Comparison of ENCODE assay signal across 23 cellular contexts in genomic region chr15:74244818-74245341, GRCh38. TPM values are rescaled to one million over a fixed set of nuclear protein-coding genes. Genes with fewer than 3 reads are reported as not detected.
DNase-seq lines count a peak whose midpoint lies in the region; ATAC-seq, FAIRE-seq and TF ChIP-seq lines count a peak whose summit lies in the region.
"Had no signal": no experiment of that assay in that cellular context is flagged by ENCODE, and none has a peak within 500 bp of the region (broad histone marks: within the 10 kb centered on the region; RNA-seq: fewer than 3 reads in every experiment).

No MANE protein-coding gene starts in this region.

- no peaks in the 10 kb centered on the region for H3K9me3 Mint-ChIP-seq in MCF 10A (ENCODE audit: unreplicated experiment)
- no peaks in the 10 kb centered on the region for H3K9me3 Mint-ChIP-seq in astrocyte (ENCODE audit: unreplicated experiment)
- H3K9me3 Mint-ChIP-seq: activated naive CD4-positive, alpha-beta T cell treated with anti-CD3 and anti-CD28 coated beads, Interleukin-2, amount 10 ng/mL, durations not matched to agents 7 days and 5 days; activated T-cell treated with anti-CD3 and anti-CD28 coated beads, Interleukin-2, amount 50 U/mL, for 4 hours had no signal

- no peaks in the 10 kb centered on the region for H3K36me3 Mint-ChIP-seq in MCF 10A (ENCODE audit: insufficient read depth, unreplicated experiment)
- no peaks in the 10 kb centered on the region for H3K36me3 Mint-ChIP-seq in astrocyte (ENCODE audit: low read depth, unreplicated experiment)
- H3K36me3 Mint-ChIP-seq: activated naive CD4-positive, alpha-beta T cell treated with anti-CD3 and anti-CD28 coated beads, Interleukin-2, amount 10 ng/mL, durations not matched to agents 7 days and 5 days; naive thymus-derived CD4-positive, alpha-beta T cell had no signal

- TF ChIP-seq CTCF in MCF 10A (IDR thresholded peaks at IDR 0.05; ENCODE audit: unreplicated experiment) = no peak
- no peak for TF ChIP-seq CTCF in breast epithelium (IDR thresholded peaks at IDR 0.05)
- no peak for TF ChIP-seq CTCF in astrocyte (IDR thresholded peaks at IDR 0.05; ENCODE audit: insufficient read depth, low read depth, low read length)
- TF ChIP-seq CTCF in psoas muscle (IDR thresholded peaks at IDR 0.05) = no peak

- no peak for DNase-seq in MCF 10A (ENCODE audit: unreplicated experiment)
- DNase-seq in breast epithelium (ENCODE audit: low spot score in 2 of 2) = no peak
- no peak for DNase-seq in astrocyte (ENCODE audit: low read depth)
- DNase-seq in psoas muscle = no peak
- no peak for DNase-seq in mucosa of gallbladder (ENCODE audit: low spot score)
- DNase-seq: ACHN; activated T-cell treated with anti-CD3 and anti-CD28 coated beads, Interleukin-2, amount 50 U/mL, for 4 hours; aorta; effector CD4-positive, alpha-beta T cell; GOT3; SW 1271 had no signal

- H4K20me1 ChIP-seq in astrocyte (ENCODE audit: insufficient read depth, low read length) = no peaks in the 10 kb centered on the region
- H4K20me1 ChIP-seq: BLaER1 treated with 17β-estradiol and CSF1 and Interleukin-3, amounts not matched to agents 10 nM and 100 nM had no signal

- H3K4me2 ChIP-seq in astrocyte (ENCODE audit: low read length) = peak overlapping the region; percentile 47
- H3K4me2 ChIP-seq: BLaER1 treated with 17β-estradiol and CSF1 and Interleukin-3, amounts not matched to agents 10 nM and 100 nM had no signal

- H3K27me3 Mint-ChIP-seq in MCF 10A (ENCODE audit: insufficient read depth, unreplicated experiment) (peaks cover 4% of the 10 kb centered on the region), astrocyte (ENCODE audit: low read depth, unreplicated experiment) (peaks cover 50% of the 10 kb centered on the region)

- H3K79me2 ChIP-seq in astrocyte (ENCODE audit: insufficient read depth, low read length) = no peaks in the 10 kb centered on the region

- H3K36me3 ChIP-seq in breast epithelium (no peaks in the 10 kb centered on the region), astrocyte (ENCODE audit: insufficient read depth, low read length) (no peaks in the 10 kb centered on the region), iPS-18a (ENCODE audit: control insufficient read depth, low read depth, low read length) (no peaks in the 10 kb centered on the region), psoas muscle (ENCODE audit: insufficient read depth in 1 of 2, low read depth in 1 of 2) (no peaks in the 10 kb centered on the region)
- H3K36me3 ChIP-seq: BLaER1 treated with 17β-estradiol and CSF1 and Interleukin-3, amounts not matched to agents 10 nM and 100 nM had no signal

- peaks cover 21% of the 10 kb centered on the region for H3K4me1 Mint-ChIP-seq in MCF 10A (ENCODE audit: insufficient read depth, unreplicated experiment)
- peaks cover 11% of the 10 kb centered on the region for H3K4me1 Mint-ChIP-seq in astrocyte (ENCODE audit: low read depth, unreplicated experiment)

- ATAC-seq in HG03280 (IDR thresholded peaks at IDR 0.05; ENCODE audit: unreplicated experiment) = no peak
- no peak for ATAC-seq in psoas muscle
- ATAC-seq: activated T-cell treated with anti-CD3 and anti-CD28 coated beads, Interleukin-2, amount 50 U/mL, for 4 hours; naive thymus-derived CD4-positive, alpha-beta T cell had no signal

- CTCF ChIA-PET in MCF 10A (lab: Yijun Ruan, JAX) = no interaction called here

- 47 to 60% (median 52%) methylated on average over 4 of the region's 4 CpGs for WGBS in psoas muscle, 3 donors

- H2AFZ ChIP-seq in astrocyte (ENCODE audit: low read depth, low read length) = peak overlapping the region; percentile 63

- POLR2A ChIA-PET in MCF 10A (lab: Yijun Ruan, JAX) = interaction anchor here (0.5 kb wide), 1 partner anchor 1645 kb away, joined by 3 read pairs; no protein-coding TSS in a partner anchor

- H3K4me1 ChIP-seq in breast epithelium (peaks cover 0 to 5% of the 10 kb centered on the region in 2 donors), astrocyte (ENCODE audit: insufficient read depth, low read length) (peaks cover 27% of the 10 kb centered on the region), iPS-18a (ENCODE audit: control insufficient read depth, low read depth, low read length) (peaks cover 17% of the 10 kb centered on the region), psoas muscle (peaks cover 11% of the 10 kb centered on the region)

- H3K27ac Mint-ChIP-seq in MCF 10A (ENCODE audit: low read depth, unreplicated experiment) = peak overlapping the region; percentile 29
- no peak overlapping the region for H3K27ac Mint-ChIP-seq in astrocyte (ENCODE audit: unreplicated experiment)
- H3K27ac Mint-ChIP-seq: activated naive CD4-positive, alpha-beta T cell treated with anti-CD3 and anti-CD28 coated beads, Interleukin-2, amount 10 ng/mL, durations not matched to agents 7 days and 5 days; progenitor cell of endocrine pancreas had no signal

- H3K4me3 ChIP-seq in breast epithelium (no peak overlapping the region), astrocyte (ENCODE audit: insufficient read depth, low read depth, low read length) (no peak overlapping the region), iPS-18a (ENCODE audit: low read length) (peak overlapping the region; percentile 41), psoas muscle (no peak overlapping the region)
- H3K4me3 ChIP-seq: BLaER1 treated with 17β-estradiol and CSF1 and Interleukin-3, amounts not matched to agents 10 nM and 100 nM had no signal

- no peak for FAIRE-seq in astrocyte (lab: Jason Lieb, UNC)
- FAIRE-seq: frontal cortex had no signal

- intact Hi-C loops in MCF 10A (cut with micrococcal nuclease) (no loop called here), breast epithelium (cut with DNase I; ENCODE audit: low total_unique reads) (loop anchor here (5.0 kb wide), 1 partner anchor 118 kb away; no protein-coding TSS in a partner anchor), psoas muscle (cut with DNase I) (no loop called here)

- H3K9ac ChIP-seq in astrocyte (ENCODE audit: low read length) = no peak overlapping the region
- H3K9ac ChIP-seq in iPS-18a (ENCODE audit: low read length) = no peak overlapping the region
- H3K9ac ChIP-seq: BLaER1 treated with 17β-estradiol and CSF1 and Interleukin-3, amounts not matched to agents 10 nM and 100 nM had no signal

- H3K4me3 Mint-ChIP-seq in MCF 10A (ENCODE audit: unreplicated experiment) (no peak overlapping the region), astrocyte (ENCODE audit: unreplicated experiment) (no peak overlapping the region)
- H3K4me3 Mint-ChIP-seq: activated naive CD4-positive, alpha-beta T cell treated with anti-CD3 and anti-CD28 coated beads, Interleukin-2, amount 10 ng/mL, durations not matched to agents 7 days and 5 days; activated T-cell treated with anti-CD3 and anti-CD28 coated beads, Interleukin-2, amount 50 U/mL, for 4 hours had no signal

- H3K9me3 ChIP-seq in breast epithelium (no peaks in the 10 kb centered on the region), astrocyte (ENCODE audit: insufficient read depth, low read depth, low read length) (no peaks in the 10 kb centered on the region), iPS-18a (ENCODE audit: control insufficient read depth, low read depth, low read length) (no peaks in the 10 kb centered on the region), psoas muscle (no peaks in the 10 kb centered on the region)
- H3K9me3 ChIP-seq: BLaER1 treated with 17β-estradiol and CSF1 and Interleukin-3, amounts not matched to agents 10 nM and 100 nM had no signal

- no peak overlapping the region for H3K27ac ChIP-seq in breast epithelium
- no peak overlapping the region for H3K27ac ChIP-seq in astrocyte (ENCODE audit: low read depth, low read length)
- H3K27ac ChIP-seq in iPS-18a (ENCODE audit: low read length) = no peak overlapping the region
- peak overlapping the region; percentile 36 for H3K27ac ChIP-seq in temporal lobe (ENCODE audit: low read depth, low read length)
- H3K27ac ChIP-seq in psoas muscle = no peak overlapping the region
- H3K27ac ChIP-seq: BLaER1 treated with 17β-estradiol and CSF1 and Interleukin-3, amounts not matched to agents 10 nM and 100 nM had no signal

- H3K27me3 ChIP-seq in breast epithelium = no peaks in the 10 kb centered on the region
- H3K27me3 ChIP-seq in astrocyte (ENCODE audit: insufficient read depth, low read length) = peaks cover 11% of the 10 kb centered on the region
- H3K27me3 ChIP-seq in iPS-18a (ENCODE audit: control insufficient read depth, insufficient read depth, low read length) = peaks cover 13% of the 10 kb centered on the region
- peaks cover 0 to 9% (median 5%) of the 10 kb centered on the region in 3 donors for H3K27me3 ChIP-seq in psoas muscle (ENCODE audit: insufficient read depth in 3 of 3, low read length in 2 of 3)
- H3K27me3 ChIP-seq: BLaER1 treated with 17β-estradiol and CSF1 and Interleukin-3, amounts not matched to agents 10 nM and 100 nM had no signal

- TF ChIP-seq POLR2A in breast epithelium (IDR thresholded peaks at IDR 0.05) = no peak

- no TSS peak for BruUV-seq in MCF 10A (replicated peaks; lab: Mats Ljungman, UMichigan)

RNA-seq across cellular contexts. Expression of gene CCDC33, which starts 8.8 kb away (rescaled TPM):
- total RNA-seq in MCF 10A (2022) (not detected in 2 replicates), breast epithelium (under 1 TPM in 1 of 3 donors, not detected in 2; 0.33 TPM), astrocyte (0.41 and 0.96 TPM in 2 replicates), temporal lobe (0.25 TPM), psoas muscle (not detected), mucosa of gallbladder (1.0 TPM)
- polyA plus RNA-seq in psoas muscle = under 1 TPM in 2 of 3 donors, not detected in 1; 0.01 to 0.03 TPM
- total RNA-seq: activated CD8-positive, alpha-beta memory T cell treated with anti-CD3 and anti-CD28 coated beads for 36 hours; activated T-cell treated with anti-CD3 and anti-CD28 coated beads, Interleukin-2, amount 50 U/mL, for 4 hours; aorta; mesenteric fat pad; naive thymus-derived CD4-positive, alpha-beta T cell; subcutaneous adipose tissue had no signal
- polyA plus RNA-seq: aorta; esophagus; naive thymus-derived CD4-positive, alpha-beta T cell had no signal

RNA-seq across cellular contexts. Expression of gene STRA6, which starts 42.3 kb away (rescaled TPM):
- total RNA-seq in MCF 10A (2022) (not detected in 2 replicates), breast epithelium (1 to 10 TPM in 1 of 3 donors, under 1 TPM in 1, not detected in 1; 0.98 to 1.0 TPM), astrocyte (7.2 and 13.7 TPM in 2 replicates), temporal lobe (4.4 TPM), psoas muscle (not detected), mucosa of gallbladder (0.75 TPM)
- polyA plus RNA-seq in psoas muscle = under 1 TPM in 1 of 3 donors, not detected in 2; 0.05 TPM
- total RNA-seq: activated CD8-positive, alpha-beta memory T cell treated with anti-CD3 and anti-CD28 coated beads for 36 hours; activated T-cell treated with anti-CD3 and anti-CD28 coated beads, Interleukin-2, amount 50 U/mL, for 4 hours; mesenteric fat pad; naive thymus-derived CD4-positive, alpha-beta T cell; subcutaneous adipose tissue had no signal
- polyA plus RNA-seq: naive thymus-derived CD4-positive, alpha-beta T cell had no signal
